In the genomic region with DNA sequence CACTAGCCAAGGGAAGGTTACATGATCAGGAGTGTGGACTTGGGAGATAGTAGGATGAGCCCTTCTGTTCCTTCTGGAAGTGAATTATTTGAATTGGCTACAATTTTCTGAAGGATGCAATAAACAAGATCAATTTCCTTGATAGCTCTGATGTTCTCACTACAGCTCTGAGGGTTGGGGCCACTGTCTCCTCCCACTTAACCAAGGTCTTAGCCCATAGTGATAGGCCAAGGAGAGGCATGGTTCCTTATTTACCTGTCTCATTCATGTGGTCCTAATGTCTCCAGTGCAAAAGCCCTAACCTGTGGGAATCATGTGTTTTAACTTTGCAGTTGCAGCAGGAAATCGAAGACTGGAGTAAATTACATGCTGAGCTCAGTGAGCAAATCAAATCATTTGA, we compare ENCODE assay signal across 23 cellular contexts. TPM values are rescaled to one million over a fixed set of nuclear protein-coding genes. Genes with fewer than 3 reads are reported as not detected.
DNase-seq lines count a peak whose midpoint lies in the region; ATAC-seq and TF ChIP-seq lines count a peak whose summit lies in the region.
"Had no signal": no experiment of that assay in that cellular context is flagged by ENCODE, and none has a peak within 500 bp of the region (broad histone marks: within the 10 kb centered on the region; RNA-seq: fewer than 3 reads in every experiment).

No MANE protein-coding gene starts in this region.

- peaks cover 62% of the 10 kb centered on the region for H3K36me3 Mint-ChIP-seq in activated naive CD4-positive, alpha-beta T cell treated with anti-CD3 and anti-CD28 coated beads for 36 hours (ENCODE audit: low read depth)
- H3K36me3 Mint-ChIP-seq in activated naive CD8-positive, alpha-beta T cell treated with anti-CD3 and anti-CD28 coated beads, Interleukin-2, amount 10 ng/mL, durations not matched to agents 7 days and 5 days: peaks cover 66% of the 10 kb centered on the region
- peaks cover 39 to 58% of the 10 kb centered on the region in 2 donors for H3K36me3 Mint-ChIP-seq in stimulated activated naive B cell treated with anti-CD40 and anti-IgM and Interleukin-4, amounts not matched to agents 10 μg/mL and 1 μg/mL and 100 μg/mL, for 72 hours

- H3K4me3 Mint-ChIP-seq in activated naive CD4-positive, alpha-beta T cell treated with anti-CD3 and anti-CD28 coated beads for 36 hours: no peak overlapping the region
- H3K4me3 Mint-ChIP-seq in activated naive CD8-positive, alpha-beta T cell treated with anti-CD3 and anti-CD28 coated beads, Interleukin-2, amount 10 ng/mL, durations not matched to agents 7 days and 5 days: peak overlapping the region; percentile 65
- H3K4me3 Mint-ChIP-seq in stimulated activated naive B cell treated with anti-CD40 and anti-IgM and Interleukin-4, amounts not matched to agents 10 μg/mL and 1 μg/mL and 100 μg/mL, for 72 hours: no peak overlapping the region
- H3K4me3 Mint-ChIP-seq: dendritic cell treated with granulocyte-macrophage colony-stimulating factor and Interleukin-4, amounts not matched to agents 40 ng/mL and 50 ng/mL, for 4 days; IgD-negative memory B cell had no signal

- no peak for ATAC-seq in activated naive CD8-positive, alpha-beta T cell treated with anti-CD3 and anti-CD28 coated beads, Interleukin-2, amount 10 ng/mL, durations not matched to agents 7 days and 5 days (ENCODE audit: low read depth)
- no peak for ATAC-seq in stimulated activated naive B cell treated with anti-CD40 and anti-IgM and Interleukin-4, amounts not matched to agents 10 μg/mL and 1 μg/mL and 100 μg/mL, for 72 hours (replicated peaks)
- ATAC-seq in HG02571 (IDR thresholded peaks at IDR 0.05; ENCODE audit: unreplicated experiment): no peak
- ATAC-seq: left cardiac atrium, right cardiac atrium had no signal

- no peak overlapping the region for H3K27ac ChIP-seq in mammary epithelial cell (ENCODE audit: insufficient read depth, low read depth, low read length)
- H3K27ac ChIP-seq: cardiac muscle cell, parathyroid adenoma, upper lobe of left lung, WERI-Rb-1 had no signal

- no peak overlapping the region for H2AFZ ChIP-seq in mammary epithelial cell (ENCODE audit: low read depth, low read length)
- H2AFZ ChIP-seq: parathyroid adenoma had no signal

- 87% methylated on average over 1 of the region's 1 CpG for WGBS in mammary epithelial cell (ENCODE audit: low coverage, missing lambda C conversion rate)

- intact Hi-C loops in activated naive CD4-positive, alpha-beta T cell treated with anti-CD3 and anti-CD28 coated beads for 36 hours (cut with micrococcal nuclease): no loop called here
- intact Hi-C loops in mammary epithelial cell (cut with micrococcal nuclease): no loop called here

- no peaks in the 10 kb centered on the region for H3K27me3 ChIP-seq in mammary epithelial cell (ENCODE audit: insufficient read depth, low read length)
- H3K27me3 ChIP-seq: cardiac muscle cell, MG63, Peyer's patch, upper lobe of left lung had no signal

- no peaks in the 10 kb centered on the region for H3K79me2 ChIP-seq in mammary epithelial cell (ENCODE audit: insufficient read depth, low read length)
- H3K79me2 ChIP-seq: parathyroid adenoma had no signal

- no peaks in the 10 kb centered on the region for H4K20me1 ChIP-seq in mammary epithelial cell (ENCODE audit: insufficient read depth, low read length)

- CTCF ChIA-PET in activated naive CD4-positive, alpha-beta T cell treated with anti-CD3 and anti-CD28 coated beads for 36 hours (lab: Charles Lee): interaction anchor here (0.7 kb wide), 1 partner anchor 18 kb away, joined by 3 read pairs; no protein-coding TSS in a partner anchor
- CTCF ChIA-PET in mammary epithelial cell (lab: Charles Lee; ENCODE audit: low non-redundant PET): no interaction called here

- no peaks in the 10 kb centered on the region for H3K9me3 Mint-ChIP-seq in activated naive CD4-positive, alpha-beta T cell treated with anti-CD3 and anti-CD28 coated beads for 36 hours
- peaks cover 2% of the 10 kb centered on the region for H3K9me3 Mint-ChIP-seq in activated naive CD8-positive, alpha-beta T cell treated with anti-CD3 and anti-CD28 coated beads, Interleukin-2, amount 10 ng/mL, durations not matched to agents 7 days and 5 days
- no peaks in the 10 kb centered on the region for H3K9me3 Mint-ChIP-seq in stimulated activated naive B cell treated with anti-CD40 and anti-IgM and Interleukin-4, amounts not matched to agents 10 μg/mL and 1 μg/mL and 100 μg/mL, for 72 hours
- H3K9me3 Mint-ChIP-seq: dendritic cell treated with granulocyte-macrophage colony-stimulating factor and Interleukin-4, amounts not matched to agents 40 ng/mL and 50 ng/mL, for 4 days; IgD-negative memory B cell had no signal

- in situ Hi-C loops in mammary epithelial cell (cut with MboI; ENCODE audit: low sequenced_read_pairs in 2 of 2): no loop called here

- no TSS peak for BruUV-seq in mammary epithelial cell (replicated peaks; lab: Mats Ljungman, UMichigan)

- H3K4me1 Mint-ChIP-seq in activated naive CD4-positive, alpha-beta T cell treated with anti-CD3 and anti-CD28 coated beads for 36 hours (ENCODE audit: low read depth): peaks cover 59% of the 10 kb centered on the region
- H3K4me1 Mint-ChIP-seq in activated naive CD8-positive, alpha-beta T cell treated with anti-CD3 and anti-CD28 coated beads, Interleukin-2, amount 10 ng/mL, durations not matched to agents 7 days and 5 days: peaks cover 58% of the 10 kb centered on the region
- H3K4me1 Mint-ChIP-seq in stimulated activated naive B cell treated with anti-CD40 and anti-IgM and Interleukin-4, amounts not matched to agents 10 μg/mL and 1 μg/mL and 100 μg/mL, for 72 hours: peaks cover 19 to 41% of the 10 kb centered on the region in 2 donors

- POLR2A ChIA-PET in activated naive CD8-positive, alpha-beta T cell treated with anti-CD3 and anti-CD28 coated beads, Interleukin-2, amount 10 ng/mL, durations not matched to agents 7 days and 5 days (lab: Charles Lee): interaction anchor here (0.7 to 4.0 kb wide), 5 partner anchors 8 to 911 kb away, joined by 3 to 56 read pairs (median 4); partner anchors contain the start of genes AIDA, BROX and DUSP10

- no peak overlapping the region for H3K9ac ChIP-seq in mammary epithelial cell (ENCODE audit: insufficient read depth, low read length)
- H3K9ac ChIP-seq: parathyroid adenoma had no signal

- H3K36me3 ChIP-seq in mammary epithelial cell (ENCODE audit: insufficient read depth, low read length): peaks cover 20% of the 10 kb centered on the region

- no peak for DNase-seq in activated naive CD4-positive, alpha-beta T cell treated with anti-CD3 and anti-CD28 coated beads for 36 hours
- no peak for DNase-seq in activated naive CD4-positive, alpha-beta T cell treated with Interleukin-2 at 50 U/mL for 16 hours
- DNase-seq in NB4 (ENCODE audit: low read depth) (peak; percentile 8), mammary epithelial cell (no peak), DMS53 (lab: John Stamatoyannopoulos, UW) (no peak)
- no peak for DNase-seq in activated naive CD8-positive, alpha-beta T cell treated with anti-CD3 and anti-CD28 coated beads, Interleukin-2, amount 10 ng/mL, durations not matched to agents 7 days and 5 days
- DNase-seq in stimulated activated naive B cell treated with anti-CD40 and anti-IgM and Interleukin-4, amounts not matched to agents 10 μg/mL and 1 μg/mL and 100 μg/mL, for 72 hours: no peak
- DNase-seq: C1 segment of cervical spinal cord, head of caudate nucleus, left cardiac atrium, MG63, NCI-H1436 treated with DMSO at 0.1 percent for 48 hours, NCI-H510A, Peyer's patch, right cardiac atrium, upper lobe of left lung, WERI-Rb-1 had no signal

- H3K4me3 ChIP-seq in NB4 (ENCODE audit: low read depth, low read length) (no peak overlapping the region), mammary epithelial cell (replicated peaks in 1 of 3; ENCODE audit: insufficient read depth in 1 of 3, low read depth in 2 of 3, low read length in 3 of 3) (no peak overlapping the region)
- H3K4me3 ChIP-seq: cardiac muscle cell, HAP-1, MG63, Peyer's patch, upper lobe of left lung had no signal

- H3K4me2 ChIP-seq in mammary epithelial cell (ENCODE audit: insufficient read depth, low read depth, low read length): no peak overlapping the region

- TF ChIP-seq POLR2A in NB4 (IDR thresholded peaks at IDR 0.05; ENCODE audit: extremely low read depth, insufficient read length): no peak

- H3K27me3 Mint-ChIP-seq in activated naive CD4-positive, alpha-beta T cell treated with anti-CD3 and anti-CD28 coated beads for 36 hours (ENCODE audit: low read depth): no peaks in the 10 kb centered on the region
- no peaks in the 10 kb centered on the region for H3K27me3 Mint-ChIP-seq in activated naive CD8-positive, alpha-beta T cell treated with anti-CD3 and anti-CD28 coated beads, Interleukin-2, amount 10 ng/mL, durations not matched to agents 7 days and 5 days
- H3K27me3 Mint-ChIP-seq in stimulated activated naive B cell treated with anti-CD40 and anti-IgM and Interleukin-4, amounts not matched to agents 10 μg/mL and 1 μg/mL and 100 μg/mL, for 72 hours: no peaks in the 10 kb centered on the region
- H3K27me3 Mint-ChIP-seq: dendritic cell treated with granulocyte-macrophage colony-stimulating factor and Interleukin-4, amounts not matched to agents 40 ng/mL and 50 ng/mL, for 4 days; IgD-negative memory B cell had no signal

- dilution Hi-C loops in mammary epithelial cell (cut with HindIII; ENCODE audit: low sequenced_read_pairs): no loop called here

- H3K4me1 ChIP-seq in mammary epithelial cell (ENCODE audit: insufficient read depth, low read length): no peaks in the 10 kb centered on the region
- H3K4me1 ChIP-seq: HAP-1, parathyroid adenoma had no signal

- peak overlapping the region; percentile 90 for H3K27ac Mint-ChIP-seq in activated naive CD4-positive, alpha-beta T cell treated with anti-CD3 and anti-CD28 coated beads for 36 hours
- peak overlapping the region; percentile 93 for H3K27ac Mint-ChIP-seq in activated naive CD8-positive, alpha-beta T cell treated with anti-CD3 and anti-CD28 coated beads, Interleukin-2, amount 10 ng/mL, durations not matched to agents 7 days and 5 days
- peak overlapping the region; percentile 71 for H3K27ac Mint-ChIP-seq in stimulated activated naive B cell treated with anti-CD40 and anti-IgM and Interleukin-4, amounts not matched to agents 10 μg/mL and 1 μg/mL and 100 μg/mL, for 72 hours
- H3K27ac Mint-ChIP-seq: dendritic cell treated with granulocyte-macrophage colony-stimulating factor and Interleukin-4, amounts not matched to agents 40 ng/mL and 50 ng/mL, for 4 days had no signal

- TF ChIP-seq CTCF in NB4 (IDR thresholded peaks at IDR 0.05; ENCODE audit: low read depth, low read length) (no peak), mammary epithelial cell (conservative IDR thresholded peaks at IDR 0.05 in 1 of 2, IDR thresholded peaks at IDR 0.05 in 1 of 2; ENCODE audit: extremely low read depth in 1 of 2, insufficient read depth in 1 of 2, low read depth in 1 of 2, low read length in 2 of 2) (no peak)

- H3K9me3 ChIP-seq in mammary epithelial cell (replicated peaks; ENCODE audit: insufficient read depth, low read length): no peaks in the 10 kb centered on the region
- H3K9me3 ChIP-seq: HAP-1, MG63, Peyer's patch, upper lobe of left lung had no signal

RNA-seq across cellular contexts. Expression of gene MIA3, which starts 34.8 kb away (rescaled TPM):
- 10 to 100 TPM; 55.1 to 62.1 TPM for total RNA-seq in activated naive CD4-positive, alpha-beta T cell treated with anti-CD3 and anti-CD28 coated beads for 36 hours
- 10 to 100 TPM; 80.7 to 82.3 TPM for total RNA-seq in activated naive CD8-positive, alpha-beta T cell treated with anti-CD3 and anti-CD28 coated beads, Interleukin-2, amount 10 ng/mL, durations not matched to agents 7 days and 5 days
- 10 to 100 TPM; 31.3 to 57.5 TPM for total RNA-seq in mammary epithelial cell
- 33.7 TPM for polyA plus RNA-seq in mammary epithelial cell
- polyA minus RNA-seq in mammary epithelial cell: 57.4 TPM

RNA-seq across cellular contexts. Expression of gene AIDA, which starts 59.6 kb away (rescaled TPM):
- total RNA-seq in activated naive CD4-positive, alpha-beta T cell treated with anti-CD3 and anti-CD28 coated beads for 36 hours: 10 to 100 TPM; 67.3 to 68.2 TPM
- total RNA-seq in activated naive CD8-positive, alpha-beta T cell treated with anti-CD3 and anti-CD28 coated beads, Interleukin-2, amount 10 ng/mL, durations not matched to agents 7 days and 5 days: 10 to 100 TPM; 62.8 to 65.0 TPM
- 10 to 100 TPM; 57.3 to 74.3 TPM for total RNA-seq in mammary epithelial cell
- polyA plus RNA-seq in mammary epithelial cell: 46.9 TPM
- polyA minus RNA-seq in mammary epithelial cell: 48.4 TPM

RNA-seq across cellular contexts. Expression of gene BROX, which starts 59.7 kb away (rescaled TPM):
- 10 to 100 TPM; 35.7 to 37.2 TPM for total RNA-seq in activated naive CD4-positive, alpha-beta T cell treated with anti-CD3 and anti-CD28 coated beads for 36 hours
- total RNA-seq in activated naive CD8-positive, alpha-beta T cell treated with anti-CD3 and anti-CD28 coated beads, Interleukin-2, amount 10 ng/mL, durations not matched to agents 7 days and 5 days: 10 to 100 TPM; 46.0 to 48.6 TPM
- 10 to 100 TPM; 54.0 to 55.0 TPM for total RNA-seq in mammary epithelial cell
- 4.7 TPM for polyA plus RNA-seq in mammary epithelial cell
- 15.1 TPM for polyA minus RNA-seq in mammary epithelial cell
